15 cellular contexts compared by ENCODE assay signal in genomic region chr1:41773144-41773571, GRCh38.
DNase-seq lines count a peak whose midpoint lies in the region; ATAC-seq and TF ChIP-seq lines count a peak whose summit lies in the region.
"Had no signal": no experiment of that assay in that cellular context is flagged by ENCODE, and none has a peak within 500 bp of the region (broad histone marks: within the 10 kb centered on the region; RNA-seq: fewer than 3 reads in every experiment).

No MANE protein-coding gene starts in this region.

- H3K27ac ChIP-seq in lower lobe of right lung, result peak overlapping the region; percentile 28
- H3K27ac ChIP-seq: SK-N-MC, testis had no signal

- peaks cover 57% of the 10 kb centered on the region for H3K4me1 ChIP-seq in lower lobe of right lung
- H3K4me1 ChIP-seq: testis had no signal

- DNase-seq in A172 (ENCODE audit: low spot score), result peak; percentile 20
- DNase-seq in LHCN-M2 (ENCODE audit: low read depth), result peak; percentile 44
- peak; percentile 44 for DNase-seq in cerebellum (ENCODE audit: low spot score)
- DNase-seq in lower lobe of right lung, result no peak
- DNase-seq in activated naive CD8-positive, alpha-beta T cell treated with anti-CD3 and anti-CD28 coated beads for 36 hours, result no peak
- DNase-seq in nephron progenitor cell, result no peak
- DNase-seq in NCI-H82 treated with DMSO at 0.1 percent for 48 hours (lab: John Stamatoyannopoulos, UW; ENCODE audit: unreplicated experiment), result no peak
- DNase-seq in activated CD4-positive, CD25-positive, alpha-beta regulatory T cell treated with anti-CD3 and anti-CD28 coated beads, Interleukin-2, amount 50 U/mL, for 72 hours, result no peak
- DNase-seq: activated CD4-positive, alpha-beta T cell treated with anti-CD3 and anti-CD28 coated beads for 1 hour; NCI-H1092; NCI-H748 treated with DMSO at 0.1 percent for 48 hours; right cardiac atrium; testis had no signal

- no peak for TF ChIP-seq CTCF in lower lobe of right lung (IDR thresholded peaks at IDR 0.05)
- TF ChIP-seq CTCF in nephron progenitor cell (IDR thresholded peaks at IDR 0.05), result no peak

- H3K27ac Mint-ChIP-seq in activated naive CD8-positive, alpha-beta T cell treated with anti-CD3 and anti-CD28 coated beads for 36 hours, result no peak overlapping the region
- no peak overlapping the region for H3K27ac Mint-ChIP-seq in nephron progenitor cell

- peak; percentile 85 to 86 for ATAC-seq in lower lobe of right lung

- H3K9me3 Mint-ChIP-seq in activated naive CD8-positive, alpha-beta T cell treated with anti-CD3 and anti-CD28 coated beads for 36 hours, result no peaks in the 10 kb centered on the region
- H3K9me3 Mint-ChIP-seq in nephron progenitor cell, result no peaks in the 10 kb centered on the region
- H3K9me3 Mint-ChIP-seq: dendritic cell treated with granulocyte-macrophage colony-stimulating factor and Interleukin-4, amounts not matched to agents 40 ng/mL and 50 ng/mL, for 4 days had no signal

- no peaks in the 10 kb centered on the region for H3K27me3 ChIP-seq in lower lobe of right lung (ENCODE audit: low read depth)
- H3K27me3 ChIP-seq: testis had no signal

- no peaks in the 10 kb centered on the region for H3K27me3 Mint-ChIP-seq in activated naive CD8-positive, alpha-beta T cell treated with anti-CD3 and anti-CD28 coated beads for 36 hours
- H3K27me3 Mint-ChIP-seq in nephron progenitor cell (ENCODE audit: low read depth, poor library complexity), result peaks cover 9% of the 10 kb centered on the region

- H3K4me3 ChIP-seq in lower lobe of right lung, result no peak overlapping the region
- H3K4me3 ChIP-seq: SK-N-MC, testis had no signal

- H3K9me3 ChIP-seq in lower lobe of right lung, result no peaks in the 10 kb centered on the region
- H3K9me3 ChIP-seq: testis had no signal

- no peaks in the 10 kb centered on the region for H3K36me3 ChIP-seq in lower lobe of right lung

- H3K4me1 Mint-ChIP-seq in activated naive CD8-positive, alpha-beta T cell treated with anti-CD3 and anti-CD28 coated beads for 36 hours, result no peaks in the 10 kb centered on the region
- peaks cover 9% of the 10 kb centered on the region for H3K4me1 Mint-ChIP-seq in nephron progenitor cell

- no peak overlapping the region for H3K4me3 Mint-ChIP-seq in activated naive CD8-positive, alpha-beta T cell treated with anti-CD3 and anti-CD28 coated beads for 36 hours
- no peak overlapping the region for H3K4me3 Mint-ChIP-seq in nephron progenitor cell
- H3K4me3 Mint-ChIP-seq: dendritic cell treated with granulocyte-macrophage colony-stimulating factor and Interleukin-4, amounts not matched to agents 40 ng/mL and 50 ng/mL, for 4 days had no signal

- intact Hi-C loops in lower lobe of right lung (cut with DNase I), result no loop called here

- H3K36me3 Mint-ChIP-seq in activated naive CD8-positive, alpha-beta T cell treated with anti-CD3 and anti-CD28 coated beads for 36 hours, result peaks cover 4% of the 10 kb centered on the region
- H3K36me3 Mint-ChIP-seq in nephron progenitor cell (ENCODE audit: low read depth), result no peaks in the 10 kb centered on the region

Comparison
In these comparisons a context has a peak if more than half of its experiments do, and no peak if none do; other contexts are left out.
1. DNase-seq: peak in A172 (single experiment), LHCN-M2 (single experiment) and cerebellum (single experiment); none in lower lobe of right lung (single experiment), activated naive CD8-positive, alpha-beta T cell treated with anti-CD3 and anti-CD28 coated beads for 36 hours (single experiment), nephron progenitor cell (single experiment), NCI-H82 treated with DMSO at 0.1 percent for 48 hours (single experiment) and activated CD4-positive, CD25-positive, alpha-beta regulatory T cell treated with anti-CD3 and anti-CD28 coated beads, Interleukin-2, amount 50 U/mL, for 72 hours (single experiment).